1 cellular context compared by ENCODE assay signal in genomic region chr3:32850636-32851035, GRCh38.
TF ChIP-seq lines count a peak whose summit lies in the region.

No MANE protein-coding gene starts in this region.

TF ChIP-seq in HepG2, 621 proteins besides CTCF, POLR2A, EP300 and RAD21 (continued from another document):
- TF ChIP-seq HMGXB3 (CRISPR knock-in tag; IDR thresholded peaks at IDR 0.05; ENCODE audit: borderline replicate concordance) = no peak
- TF ChIP-seq ZFP41 (CRISPR knock-in tag; IDR thresholded peaks at IDR 0.05; ENCODE audit: borderline replicate concordance) = no peak
- TF ChIP-seq ZNF337 (CRISPR knock-in tag; IDR thresholded peaks at IDR 0.05; ENCODE audit: borderline replicate concordance, low read depth) = no peak
- no peak for TF ChIP-seq BRD4 (CRISPR knock-in tag; IDR thresholded peaks at IDR 0.05)
- TF ChIP-seq ZNF598 (CRISPR knock-in tag; IDR thresholded peaks at IDR 0.05; ENCODE audit: borderline replicate concordance) = no peak
- TF ChIP-seq MED8 (CRISPR knock-in tag; IDR thresholded peaks at IDR 0.05; ENCODE audit: insufficient replicate concordance) = no peak
- TF ChIP-seq, protein P1, sequence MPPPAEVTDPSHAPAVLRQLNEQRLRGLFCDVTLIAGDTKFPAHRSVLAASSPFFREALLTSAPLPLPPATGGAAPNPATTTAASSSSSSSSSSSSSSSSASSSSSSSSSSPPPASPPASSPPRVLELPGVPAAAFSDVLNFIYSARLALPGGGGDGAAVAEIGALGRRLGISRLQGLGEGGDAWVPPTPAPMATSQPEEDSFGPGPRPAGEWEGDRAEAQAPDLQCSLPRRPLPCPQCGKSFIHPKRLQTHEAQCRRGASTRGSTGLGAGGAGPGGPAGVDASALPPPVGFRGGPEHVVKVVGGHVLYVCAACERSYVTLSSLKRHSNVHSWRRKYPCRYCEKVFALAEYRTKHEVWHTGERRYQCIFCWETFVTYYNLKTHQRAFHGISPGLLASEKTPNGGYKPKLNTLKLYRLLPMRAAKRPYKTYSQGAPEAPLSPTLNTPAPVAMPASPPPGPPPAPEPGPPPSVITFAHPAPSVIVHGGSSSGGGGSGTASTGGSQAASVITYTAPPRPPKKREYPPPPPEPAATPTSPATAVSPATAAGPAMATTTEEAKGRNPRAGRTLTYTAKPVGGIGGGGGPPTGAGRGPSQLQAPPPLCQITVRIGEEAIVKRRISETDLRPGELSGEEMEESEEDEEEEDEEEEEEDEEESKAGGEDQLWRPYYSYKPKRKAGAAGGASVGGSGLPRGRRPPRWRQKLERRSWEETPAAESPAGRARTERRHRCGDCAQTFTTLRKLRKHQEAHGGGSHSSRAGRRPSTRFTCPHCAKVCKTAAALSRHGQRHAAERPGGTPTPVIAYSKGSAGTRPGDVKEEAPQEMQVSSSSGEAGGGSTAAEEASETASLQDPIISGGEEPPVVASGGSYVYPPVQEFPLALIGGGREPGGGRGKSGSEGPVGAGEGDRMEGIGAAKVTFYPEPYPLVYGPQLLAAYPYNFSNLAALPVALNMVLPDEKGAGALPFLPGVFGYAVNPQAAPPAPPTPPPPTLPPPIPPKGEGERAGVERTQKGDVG (CRISPR knock-in tag; IDR thresholded peaks at IDR 0.05; ENCODE audit: borderline replicate concordance) = no peak
- TF ChIP-seq, protein P2, sequence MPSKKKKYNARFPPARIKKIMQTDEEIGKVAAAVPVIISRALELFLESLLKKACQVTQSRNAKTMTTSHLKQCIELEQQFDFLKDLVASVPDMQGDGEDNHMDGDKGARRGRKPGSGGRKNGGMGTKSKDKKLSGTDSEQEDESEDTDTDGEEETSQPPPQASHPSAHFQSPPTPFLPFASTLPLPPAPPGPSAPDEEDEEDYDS (CRISPR knock-in tag; IDR thresholded peaks at IDR 0.05) = no peak
- no peak for TF ChIP-seq NR2F2 (IDR thresholded peaks at IDR 0.05; ENCODE audit: borderline replicate concordance, low read depth)
- no peak for TF ChIP-seq CC2D1A (CRISPR knock-in tag; IDR thresholded peaks at IDR 0.05)
- TF ChIP-seq PHF5A (CRISPR knock-in tag; IDR thresholded peaks at IDR 0.05; ENCODE audit: low read depth, unreplicated experiment) = no peak
- TF ChIP-seq MATR3 (CRISPR knock-in tag; IDR thresholded peaks at IDR 0.05) = no peak
- no peak for TF ChIP-seq ARNTL (CRISPR knock-in tag; IDR thresholded peaks at IDR 0.05)
- no peak for TF ChIP-seq EEA1 (CRISPR knock-in tag; IDR thresholded peaks at IDR 0.05; ENCODE audit: borderline replicate concordance)
- no peak for TF ChIP-seq ZMYM3 (CRISPR knock-in tag; IDR thresholded peaks at IDR 0.05)
- TF ChIP-seq KDM3A (CRISPR knock-in tag; IDR thresholded peaks at IDR 0.05; ENCODE audit: low read depth) = no peak
- no peak for TF ChIP-seq ZNF232 (CRISPR knock-in tag; IDR thresholded peaks at IDR 0.05; ENCODE audit: borderline replicate concordance)
- TF ChIP-seq PTBP1 (IDR thresholded peaks at IDR 0.05; ENCODE audit: low read depth, low read length, poor library complexity, severe bottlenecking) = no peak
- no peak for TF ChIP-seq MEIS1 (CRISPR knock-in tag; IDR thresholded peaks at IDR 0.05; ENCODE audit: borderline replicate concordance)
- no peak for TF ChIP-seq THAP11 (CRISPR knock-in tag; IDR thresholded peaks at IDR 0.05)
- no peak for TF ChIP-seq JUND (CRISPR knock-in tag; IDR thresholded peaks at IDR 0.05)
- TF ChIP-seq, protein P3, sequence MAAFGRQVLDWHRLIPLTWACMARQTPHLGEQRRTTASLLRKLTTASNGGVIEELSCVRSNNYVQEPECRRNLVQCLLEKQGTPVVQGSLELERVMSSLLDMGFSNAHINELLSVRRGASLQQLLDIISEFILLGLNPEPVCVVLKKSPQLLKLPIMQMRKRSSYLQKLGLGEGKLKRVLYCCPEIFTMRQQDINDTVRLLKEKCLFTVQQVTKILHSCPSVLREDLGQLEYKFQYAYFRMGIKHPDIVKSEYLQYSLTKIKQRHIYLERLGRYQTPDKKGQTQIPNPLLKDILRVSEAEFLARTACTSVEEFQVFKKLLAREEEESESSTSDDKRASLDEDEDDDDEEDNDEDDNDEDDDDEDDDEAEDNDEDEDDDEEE (CRISPR knock-in tag; IDR thresholded peaks at IDR 0.05) = no peak
- TF ChIP-seq, protein P4, sequence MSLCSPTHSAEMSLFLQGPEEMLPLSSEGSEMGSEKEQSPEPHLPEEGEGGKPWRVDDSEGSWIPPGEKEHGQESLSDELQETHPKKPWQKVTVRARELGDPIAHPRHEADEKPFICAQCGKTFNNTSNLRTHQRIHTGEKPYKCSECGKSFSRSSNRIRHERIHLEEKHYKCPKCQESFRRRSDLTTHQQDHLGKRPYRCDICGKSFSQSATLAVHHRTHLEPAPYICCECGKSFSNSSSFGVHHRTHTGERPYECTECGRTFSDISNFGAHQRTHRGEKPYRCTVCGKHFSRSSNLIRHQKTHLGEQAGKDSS (CRISPR knock-in tag; IDR thresholded peaks at IDR 0.05; ENCODE audit: borderline replicate concordance, low read depth) = no peak
- TF ChIP-seq KLF6 (CRISPR knock-in tag; IDR thresholded peaks at IDR 0.05) = 0 out of 2 replicates have a peak, but pooled peaks have one; percentile 36
- no peak for TF ChIP-seq ZNF570 (CRISPR knock-in tag; IDR thresholded peaks at IDR 0.05; ENCODE audit: borderline replicate concordance)
- no peak for TF ChIP-seq ZNF7 (CRISPR knock-in tag; IDR thresholded peaks at IDR 0.05)
- TF ChIP-seq ZNF749 (CRISPR knock-in tag; IDR thresholded peaks at IDR 0.05; ENCODE audit: borderline replicate concordance) = no peak
- peak; percentile 42; the same call in 1 of the 2 replicates for TF ChIP-seq ESRRA (CRISPR knock-in tag; IDR thresholded peaks at IDR 0.05; ENCODE audit: low read depth)
- TF ChIP-seq, protein P5, sequence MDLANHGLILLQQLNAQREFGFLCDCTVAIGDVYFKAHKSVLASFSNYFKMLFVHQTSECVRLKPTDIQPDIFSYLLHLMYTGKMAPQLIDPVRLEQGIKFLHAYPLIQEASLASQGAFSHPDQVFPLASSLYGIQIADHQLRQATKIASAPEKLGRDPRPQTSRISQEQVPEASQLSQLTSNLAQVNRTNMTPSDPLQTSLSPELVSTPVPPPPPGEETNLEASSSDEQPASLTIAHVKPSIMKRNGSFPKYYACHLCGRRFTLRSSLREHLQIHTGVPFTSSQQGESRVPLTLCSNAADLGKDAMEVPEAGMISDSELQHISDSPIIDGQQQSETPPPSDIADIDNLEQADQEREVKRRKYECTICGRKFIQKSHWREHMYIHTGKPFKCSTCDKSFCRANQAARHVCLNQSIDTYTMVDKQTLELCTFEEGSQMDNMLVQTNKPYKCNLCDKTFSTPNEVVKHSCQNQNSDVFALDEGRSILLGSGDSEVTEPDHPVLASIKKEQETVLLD (CRISPR knock-in tag; IDR thresholded peaks at IDR 0.05; ENCODE audit: low read depth) = no peak
- no peak for TF ChIP-seq MBD4 (IDR thresholded peaks at IDR 0.05; ENCODE audit: borderline replicate concordance, low read length)
- peak; percentile 32; the same call in 1 of the 2 replicates for TF ChIP-seq FOXJ3 (CRISPR knock-in tag; IDR thresholded peaks at IDR 0.05; ENCODE audit: borderline replicate concordance)
- no peak for TF ChIP-seq SNAPC5 (CRISPR knock-in tag; IDR thresholded peaks at IDR 0.05; ENCODE audit: borderline replicate concordance)
- 0 out of 2 replicates have a peak, but pooled peaks have one; percentile 27 for TF ChIP-seq ZNF746 (CRISPR knock-in tag; IDR thresholded peaks at IDR 0.05)
- no peak for TF ChIP-seq ZNF234 (CRISPR knock-in tag; conservative IDR thresholded peaks at IDR 0.05)
- TF ChIP-seq PITX1 (CRISPR knock-in tag; IDR thresholded peaks at IDR 0.05) = peak; percentile 46; the same call in 1 of the 2 replicates
- TF ChIP-seq HNF1A (IDR thresholded peaks at IDR 0.05; ENCODE audit: low read depth) = peak; percentile 52; the same call in 1 of the 2 replicates
- TF ChIP-seq HNF1A (CRISPR knock-in tag; IDR thresholded peaks at IDR 0.05; ENCODE audit: borderline replicate concordance) = no peak
- TF ChIP-seq MIXL1 (CRISPR knock-in tag; IDR thresholded peaks at IDR 0.05) = no peak
- no peak for TF ChIP-seq KAT7 (CRISPR knock-in tag; IDR thresholded peaks at IDR 0.05; ENCODE audit: borderline replicate concordance)
- TF ChIP-seq ZBTB42 (CRISPR knock-in tag; IDR thresholded peaks at IDR 0.05) = no peak
- TF ChIP-seq, protein P6, sequence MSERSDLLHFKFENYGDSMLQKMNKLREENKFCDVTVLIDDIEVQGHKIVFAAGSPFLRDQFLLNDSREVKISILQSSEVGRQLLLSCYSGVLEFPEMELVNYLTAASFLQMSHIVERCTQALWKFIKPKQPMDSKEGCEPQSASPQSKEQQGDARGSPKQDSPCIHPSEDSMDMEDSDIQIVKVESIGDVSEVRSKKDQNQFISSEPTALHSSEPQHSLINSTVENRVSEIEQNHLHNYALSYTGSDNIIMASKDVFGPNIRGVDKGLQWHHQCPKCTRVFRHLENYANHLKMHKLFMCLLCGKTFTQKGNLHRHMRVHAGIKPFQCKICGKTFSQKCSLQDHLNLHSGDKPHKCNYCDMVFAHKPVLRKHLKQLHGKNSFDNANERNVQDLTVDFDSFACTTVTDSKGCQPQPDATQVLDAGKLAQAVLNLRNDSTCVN (CRISPR knock-in tag; IDR thresholded peaks at IDR 0.05; ENCODE audit: borderline replicate concordance) = no peak
- no peak for TF ChIP-seq ZFP36L1 (CRISPR knock-in tag; IDR thresholded peaks at IDR 0.05)
